Comparison of ENCODE assay signal across 8 cellular contexts in genomic region chr12:58540480-58541299, GRCh38.
DNase-seq lines count a peak whose midpoint lies in the region; ATAC-seq and TF ChIP-seq lines count a peak whose summit lies in the region.
"Had no signal": no experiment of that assay in that cellular context is flagged by ENCODE, and none has a peak within 500 bp of the region (broad histone marks: within the 10 kb centered on the region; RNA-seq: fewer than 3 reads in every experiment).

No MANE protein-coding gene starts in this region.

- H3K4me1 Mint-ChIP-seq in CD14-positive monocyte, result no peaks in the 10 kb centered on the region
- H3K4me1 Mint-ChIP-seq: activated naive CD4-positive, alpha-beta T cell treated with anti-CD3 and anti-CD28 coated beads, Interleukin-2, amount 50 U/mL, for 24 hours had no signal

- peaks cover 0 to 2% (median 0%) of the 10 kb centered on the region in 7 donors for H3K9me3 Mint-ChIP-seq in CD14-positive monocyte
- H3K9me3 Mint-ChIP-seq: activated naive CD4-positive, alpha-beta T cell treated with anti-CD3 and anti-CD28 coated beads, Interleukin-2, amount 50 U/mL, for 24 hours had no signal

- H3K36me3 Mint-ChIP-seq in CD14-positive monocyte, result no peaks in the 10 kb centered on the region
- H3K36me3 Mint-ChIP-seq: activated naive CD4-positive, alpha-beta T cell treated with anti-CD3 and anti-CD28 coated beads, Interleukin-2, amount 50 U/mL, for 24 hours had no signal

- no peak overlapping the region for H3K4me3 Mint-ChIP-seq in CD14-positive monocyte
- H3K4me3 Mint-ChIP-seq: activated naive CD4-positive, alpha-beta T cell treated with anti-CD3 and anti-CD28 coated beads, Interleukin-2, amount 50 U/mL, for 24 hours had no signal

- no peak overlapping the region for H3K27ac Mint-ChIP-seq in CD14-positive monocyte
- H3K27ac Mint-ChIP-seq: activated naive CD4-positive, alpha-beta T cell treated with anti-CD3 and anti-CD28 coated beads, Interleukin-2, amount 50 U/mL, for 24 hours had no signal

- POLR2A ChIA-PET in GM10248 (lab: Yijun Ruan, JAX), result no interaction called here

- TF ChIP-seq CTCF in GM10248 (IDR thresholded peaks at IDR 0.05; ENCODE audit: control extremely low read depth, extremely low read depth, low read depth, missing control alignments) (peak; percentile 54), CD14-positive monocyte (IDR thresholded peaks at IDR 0.05) (no peak)

- intact Hi-C loops in CD14-positive monocyte (cut with micrococcal nuclease), result no loop called here

- peaks cover 0 to 6% (median 5%) of the 10 kb centered on the region in 3 donors for H3K27me3 Mint-ChIP-seq in CD14-positive monocyte (ENCODE audit: low read depth in 3 of 3)
- H3K27me3 Mint-ChIP-seq: activated naive CD4-positive, alpha-beta T cell treated with anti-CD3 and anti-CD28 coated beads, Interleukin-2, amount 50 U/mL, for 24 hours had no signal

- ATAC-seq in SK-N-SH treated with all-trans-retinoic acid at 6 μM for 48 hours, result peak; percentile 99
- peak; percentile 89 for ATAC-seq in esophagus mucosa

- CTCF ChIA-PET in GM10248 (lab: Yijun Ruan, JAX), result interaction anchor here (0.7 to 4.8 kb wide), 8 partner anchors 12 to 611 kb away, joined by 3 to 30 read pairs (median 4); no protein-coding TSS in a partner anchor

- DNase-seq in GM10248 (ENCODE audit: extremely low spot score), result no peak
- peak; percentile 86 for DNase-seq in HCEC 1CT
- DNase-seq in NCI-H1436 (lab: John Stamatoyannopoulos, UW), result peak; percentile 73
- peak; percentile 86 for DNase-seq in myocyte (ENCODE audit: low read depth)
- no peak for DNase-seq in CD14-positive monocyte (ENCODE audit: low spot score)

TF ChIP-seq in SK-N-SH treated with all-trans-retinoic acid at 6 μM for 48 hours, 23 proteins besides CTCF, POLR2A, EP300 and RAD21:
- no peak for TF ChIP-seq PATZ1 (CRISPR knock-in tag; IDR thresholded peaks at IDR 0.05; ENCODE audit: borderline replicate concordance)
- TF ChIP-seq CSRNP3 (CRISPR knock-in tag; IDR thresholded peaks at IDR 0.05), result no peak
- TF ChIP-seq ZC3H10 (CRISPR knock-in tag; IDR thresholded peaks at IDR 0.05), result no peak
- TF ChIP-seq OSR1 (CRISPR knock-in tag; IDR thresholded peaks at IDR 0.05), result no peak
- no peak for TF ChIP-seq ZNF70 (CRISPR knock-in tag; IDR thresholded peaks at IDR 0.05)
- TF ChIP-seq, protein P1, sequence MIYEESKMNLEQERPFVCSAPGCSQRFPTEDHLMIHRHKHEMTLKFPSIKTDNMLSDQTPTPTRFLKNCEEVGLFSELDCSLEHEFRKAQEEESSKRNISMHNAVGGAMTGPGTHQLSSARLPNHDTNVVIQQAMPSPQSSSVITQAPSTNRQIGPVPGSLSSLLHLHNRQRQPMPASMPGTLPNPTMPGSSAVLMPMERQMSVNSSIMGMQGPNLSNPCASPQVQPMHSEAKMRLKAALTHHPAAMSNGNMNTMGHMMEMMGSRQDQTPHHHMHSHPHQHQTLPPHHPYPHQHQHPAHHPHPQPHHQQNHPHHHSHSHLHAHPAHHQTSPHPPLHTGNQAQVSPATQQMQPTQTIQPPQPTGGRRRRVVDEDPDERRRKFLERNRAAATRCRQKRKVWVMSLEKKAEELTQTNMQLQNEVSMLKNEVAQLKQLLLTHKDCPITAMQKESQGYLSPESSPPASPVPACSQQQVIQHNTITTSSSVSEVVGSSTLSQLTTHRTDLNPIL (CRISPR knock-in tag; IDR thresholded peaks at IDR 0.05; ENCODE audit: low read depth), result no peak
- TF ChIP-seq, protein P2, sequence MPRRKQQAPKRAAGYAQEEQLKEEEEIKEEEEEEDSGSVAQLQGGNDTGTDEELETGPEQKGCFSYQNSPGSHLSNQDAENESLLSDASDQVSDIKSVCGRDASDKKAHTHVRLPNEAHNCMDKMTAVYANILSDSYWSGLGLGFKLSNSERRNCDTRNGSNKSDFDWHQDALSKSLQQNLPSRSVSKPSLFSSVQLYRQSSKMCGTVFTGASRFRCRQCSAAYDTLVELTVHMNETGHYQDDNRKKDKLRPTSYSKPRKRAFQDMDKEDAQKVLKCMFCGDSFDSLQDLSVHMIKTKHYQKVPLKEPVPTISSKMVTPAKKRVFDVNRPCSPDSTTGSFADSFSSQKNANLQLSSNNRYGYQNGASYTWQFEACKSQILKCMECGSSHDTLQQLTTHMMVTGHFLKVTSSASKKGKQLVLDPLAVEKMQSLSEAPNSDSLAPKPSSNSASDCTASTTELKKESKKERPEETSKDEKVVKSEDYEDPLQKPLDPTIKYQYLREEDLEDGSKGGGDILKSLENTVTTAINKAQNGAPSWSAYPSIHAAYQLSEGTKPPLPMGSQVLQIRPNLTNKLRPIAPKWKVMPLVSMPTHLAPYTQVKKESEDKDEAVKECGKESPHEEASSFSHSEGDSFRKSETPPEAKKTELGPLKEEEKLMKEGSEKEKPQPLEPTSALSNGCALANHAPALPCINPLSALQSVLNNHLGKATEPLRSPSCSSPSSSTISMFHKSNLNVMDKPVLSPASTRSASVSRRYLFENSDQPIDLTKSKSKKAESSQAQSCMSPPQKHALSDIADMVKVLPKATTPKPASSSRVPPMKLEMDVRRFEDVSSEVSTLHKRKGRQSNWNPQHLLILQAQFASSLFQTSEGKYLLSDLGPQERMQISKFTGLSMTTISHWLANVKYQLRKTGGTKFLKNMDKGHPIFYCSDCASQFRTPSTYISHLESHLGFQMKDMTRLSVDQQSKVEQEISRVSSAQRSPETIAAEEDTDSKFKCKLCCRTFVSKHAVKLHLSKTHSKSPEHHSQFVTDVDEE (CRISPR knock-in tag; IDR thresholded peaks at IDR 0.05), result no peak
- TF ChIP-seq ZNF8 (CRISPR knock-in tag; IDR thresholded peaks at IDR 0.05), result no peak
- TF ChIP-seq RARB (CRISPR knock-in tag; IDR thresholded peaks at IDR 0.05), result no peak
- no peak for TF ChIP-seq PPARA (CRISPR knock-in tag; IDR thresholded peaks at IDR 0.05; ENCODE audit: borderline replicate concordance)
- no peak for TF ChIP-seq ESRRG (CRISPR knock-in tag; IDR thresholded peaks at IDR 0.05)
- no peak for TF ChIP-seq ARNTL (CRISPR knock-in tag; IDR thresholded peaks at IDR 0.05; ENCODE audit: borderline replicate concordance, low read depth)
- no peak for TF ChIP-seq ISL1 (CRISPR knock-in tag; IDR thresholded peaks at IDR 0.05)
- TF ChIP-seq ZFP30 (CRISPR knock-in tag; IDR thresholded peaks at IDR 0.05), result no peak
- TF ChIP-seq, protein P3, sequence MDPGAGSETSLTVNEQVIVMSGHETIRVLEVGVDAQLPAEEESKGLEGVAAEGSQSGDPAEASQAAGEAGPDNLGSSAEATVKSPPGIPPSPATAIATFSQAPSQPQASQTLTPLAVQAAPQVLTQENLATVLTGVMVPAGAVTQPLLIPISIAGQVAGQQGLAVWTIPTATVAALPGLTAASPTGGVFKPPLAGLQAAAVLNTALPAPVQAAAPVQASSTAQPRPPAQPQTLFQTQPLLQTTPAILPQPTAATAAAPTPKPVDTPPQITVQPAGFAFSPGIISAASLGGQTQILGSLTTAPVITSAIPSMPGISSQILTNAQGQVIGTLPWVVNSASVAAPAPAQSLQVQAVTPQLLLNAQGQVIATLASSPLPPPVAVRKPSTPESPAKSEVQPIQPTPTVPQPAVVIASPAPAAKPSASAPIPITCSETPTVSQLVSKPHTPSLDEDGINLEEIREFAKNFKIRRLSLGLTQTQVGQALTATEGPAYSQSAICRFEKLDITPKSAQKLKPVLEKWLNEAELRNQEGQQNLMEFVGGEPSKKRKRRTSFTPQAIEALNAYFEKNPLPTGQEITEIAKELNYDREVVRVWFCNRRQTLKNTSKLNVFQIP (CRISPR knock-in tag; IDR thresholded peaks at IDR 0.05; ENCODE audit: borderline replicate concordance, low read depth), result no peak
- no peak for TF ChIP-seq GLIS3 (CRISPR knock-in tag; IDR thresholded peaks at IDR 0.05)
- no peak for TF ChIP-seq SNAI2 (CRISPR knock-in tag; IDR thresholded peaks at IDR 0.05)

Comparison
In these comparisons a context has a peak if more than half of its experiments do, and no peak if none do; other contexts are left out.
1. DNase-seq: peak in HCEC 1CT (single experiment), NCI-H1436 (single experiment) and myocyte (single experiment); none in GM10248 (single experiment) and CD14-positive monocyte (single experiment).